ENCODE assay signal across 16 cellular contexts in the genomic region with DNA sequence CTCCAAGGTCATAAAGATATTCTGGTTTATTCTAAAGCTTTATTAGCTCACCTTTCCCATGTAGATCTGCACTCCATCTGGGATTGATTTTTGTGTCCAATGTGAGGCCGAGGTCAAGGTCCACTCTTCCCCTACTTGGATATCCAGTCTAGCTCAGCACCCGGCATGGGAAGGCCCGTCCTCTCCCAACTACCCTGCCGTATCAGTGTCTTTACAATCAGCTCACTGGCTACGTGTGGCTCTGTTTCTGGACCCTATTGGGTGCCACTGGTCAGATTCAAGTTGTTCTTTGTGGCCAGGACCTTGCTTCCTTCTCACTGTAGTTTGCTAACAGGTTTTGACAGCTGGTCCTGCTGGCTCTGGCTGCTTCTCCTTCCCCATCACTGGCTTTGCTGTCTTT.
"Had no signal": no experiment of that assay in that cellular context is flagged by ENCODE, and none has a peak within 500 bp of the region (broad histone marks: within the 10 kb centered on the region; RNA-seq: fewer than 3 reads in every experiment).

No MANE protein-coding gene starts in this region.

- H3K4me3 ChIP-seq: adrenal gland, ascending aorta, coronary artery, heart left ventricle, vagina had no signal

- H3K36me3 ChIP-seq: ascending aorta, vagina had no signal

- H3K9me3 ChIP-seq: adrenal gland, ascending aorta, heart left ventricle, vagina had no signal

- H3K27me3 ChIP-seq: adrenal gland, ascending aorta, heart left ventricle, vagina had no signal

- ATAC-seq: heart left ventricle; natural killer cell; stimulated activated effector memory CD8-positive, alpha-beta T cell treated with anti-CD3 and anti-CD28 coated beads, Interleukin-12 subunit alpha, Interleukin-12 subunit beta, amount 100 ng/mL, for 72 hours; stimulated activated naive CD8-positive, alpha-beta T cell treated with anti-CD3 and anti-CD28 coated beads, Interleukin-15, amount 100 ng/mL, for 72 hours had no signal

- FAIRE-seq: kidney had no signal

- H3K27ac ChIP-seq: ascending aorta, coronary artery, epithelial cell of prostate, heart left ventricle, vagina had no signal

- H3K4me1 ChIP-seq: ascending aorta had no signal

- DNase-seq: activated CD4-positive, alpha-beta T cell treated with anti-CD3 and anti-CD28 coated beads, Interleukin-2, amount 10 ng/mL, durations not matched to agents 7 days and 5 days; activated CD4-positive, CD25-positive, alpha-beta regulatory T cell treated with anti-CD3 and anti-CD28 coated beads, Interleukin-2, amount 50 U/mL, for 72 hours; activated naive CD4-positive, alpha-beta T cell; central memory CD4-positive, alpha-beta T cell; heart left ventricle; kidney; natural killer cell; stimulated activated CD4-positive, alpha-beta T cell treated with anti-CD3 and anti-CD28 coated beads, Interleukin-1b, Interleukin-23, amount 100 ng/mL, for 48 hours; stimulated activated naive CD8-positive, alpha-beta T cell treated with anti-CD3 and anti-CD28 coated beads, Interleukin-15, amount 100 ng/mL, for 72 hours; trophoblast cell had no signal
